1 cellular context compared by ENCODE assay signal in the genomic region with DNA sequence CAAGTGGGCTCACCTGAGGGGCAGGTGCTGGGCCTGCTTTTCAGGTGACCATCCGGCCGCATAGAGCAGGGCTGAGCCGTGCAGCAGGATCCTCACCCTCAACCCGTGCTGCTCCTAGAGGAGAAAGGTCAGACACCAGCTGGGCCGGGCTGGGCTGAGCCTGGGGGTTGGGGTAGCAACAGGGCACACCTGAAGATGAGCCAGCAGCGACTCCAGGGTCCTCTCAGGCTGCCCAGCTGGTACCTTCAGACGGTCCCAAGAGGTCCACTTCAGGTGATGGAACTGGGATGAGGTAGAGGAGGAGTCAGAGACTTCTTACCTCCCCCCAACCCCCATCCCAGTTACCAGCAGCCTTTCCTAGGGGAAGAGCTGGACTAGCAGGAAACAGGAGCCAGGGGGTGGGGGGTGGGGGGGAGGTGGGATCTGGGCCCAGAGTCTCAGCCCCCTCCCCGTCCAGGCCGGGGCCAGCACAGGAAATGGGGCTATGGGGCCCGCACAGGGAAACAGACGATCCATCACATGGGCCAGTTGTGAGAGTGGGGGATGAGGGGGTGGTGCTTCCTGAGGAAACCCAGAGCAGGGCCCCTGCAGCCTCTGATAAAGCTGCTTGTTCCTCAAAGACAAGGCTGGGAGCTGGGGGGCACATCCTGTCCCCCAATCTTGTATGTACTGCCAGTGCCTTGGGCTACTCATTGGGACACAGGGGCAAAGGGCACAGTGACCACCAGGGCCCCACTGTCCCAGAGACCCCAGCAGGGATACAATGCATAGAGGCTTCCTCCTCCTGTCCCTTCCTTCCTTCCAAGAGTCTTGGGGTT.
A peak's percentile ranks its signal among the peaks of the same experiment; 100 is the strongest.
TF ChIP-seq lines count a peak whose summit lies in the region.

No MANE protein-coding gene starts in this region.

TF ChIP-seq in K562, 482 proteins besides CTCF, POLR2A, EP300 and RAD21 (continued from another document and continues in another):
- TF ChIP-seq, protein P1, sequence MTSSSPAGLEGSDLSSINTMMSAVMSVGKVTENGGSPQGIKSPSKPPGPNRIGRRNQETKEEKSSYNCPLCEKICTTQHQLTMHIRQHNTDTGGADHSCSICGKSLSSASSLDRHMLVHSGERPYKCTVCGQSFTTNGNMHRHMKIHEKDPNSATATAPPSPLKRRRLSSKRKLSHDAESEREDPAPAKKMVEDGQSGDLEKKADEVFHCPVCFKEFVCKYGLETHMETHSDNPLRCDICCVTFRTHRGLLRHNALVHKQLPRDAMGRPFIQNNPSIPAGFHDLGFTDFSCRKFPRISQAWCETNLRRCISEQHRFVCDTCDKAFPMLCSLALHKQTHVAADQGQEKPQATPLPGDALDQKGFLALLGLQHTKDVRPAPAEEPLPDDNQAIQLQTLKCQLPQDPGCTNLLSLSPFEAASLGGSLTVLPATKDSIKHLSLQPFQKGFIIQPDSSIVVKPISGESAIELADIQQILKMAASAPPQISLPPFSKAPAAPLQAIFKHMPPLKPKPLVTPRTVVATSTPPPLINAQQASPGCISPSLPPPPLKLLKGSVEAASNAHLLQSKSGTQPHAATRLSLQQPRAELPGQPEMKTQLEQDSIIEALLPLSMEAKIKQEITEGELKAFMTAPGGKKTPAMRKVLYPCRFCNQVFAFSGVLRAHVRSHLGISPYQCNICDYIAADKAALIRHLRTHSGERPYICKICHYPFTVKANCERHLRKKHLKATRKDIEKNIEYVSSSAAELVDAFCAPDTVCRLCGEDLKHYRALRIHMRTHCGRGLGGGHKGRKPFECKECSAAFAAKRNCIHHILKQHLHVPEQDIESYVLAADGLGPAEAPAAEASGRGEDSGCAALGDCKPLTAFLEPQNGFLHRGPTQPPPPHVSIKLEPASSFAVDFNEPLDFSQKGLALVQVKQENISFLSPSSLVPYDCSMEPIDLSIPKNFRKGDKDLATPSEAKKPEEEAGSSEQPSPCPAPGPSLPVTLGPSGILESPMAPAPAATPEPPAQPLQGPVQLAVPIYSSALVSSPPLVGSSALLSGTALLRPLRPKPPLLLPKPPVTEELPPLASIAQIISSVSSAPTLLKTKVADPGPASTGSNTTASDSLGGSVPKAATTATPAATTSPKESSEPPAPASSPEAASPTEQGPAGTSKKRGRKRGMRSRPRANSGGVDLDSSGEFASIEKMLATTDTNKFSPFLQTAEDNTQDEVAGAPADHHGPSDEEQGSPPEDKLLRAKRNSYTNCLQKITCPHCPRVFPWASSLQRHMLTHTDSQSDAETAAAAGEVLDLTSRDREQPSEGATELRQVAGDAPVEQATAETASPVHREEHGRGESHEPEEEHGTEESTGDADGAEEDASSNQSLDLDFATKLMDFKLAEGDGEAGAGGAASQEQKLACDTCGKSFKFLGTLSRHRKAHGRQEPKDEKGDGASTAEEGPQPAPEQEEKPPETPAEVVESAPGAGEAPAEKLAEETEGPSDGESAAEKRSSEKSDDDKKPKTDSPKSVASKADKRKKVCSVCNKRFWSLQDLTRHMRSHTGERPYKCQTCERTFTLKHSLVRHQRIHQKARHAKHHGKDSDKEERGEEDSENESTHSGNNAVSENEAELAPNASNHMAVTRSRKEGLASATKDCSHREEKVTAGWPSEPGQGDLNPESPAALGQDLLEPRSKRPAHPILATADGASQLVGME (CRISPR knock-in tag; IDR thresholded peaks at IDR 0.05), result no peak
- TF ChIP-seq ZNF77 (CRISPR knock-in tag; IDR thresholded peaks at IDR 0.05) (no peak), GTF3C2 (IDR thresholded peaks at IDR 0.05; ENCODE audit: borderline replicate concordance, extremely low read depth, insufficient read length) (no peak), EHMT2 (IDR thresholded peaks at IDR 0.05) (no peak), PTRF (tag; IDR thresholded peaks at IDR 0.05) (no peak), PRPF4 (IDR thresholded peaks at IDR 0.05; ENCODE audit: insufficient read depth, low read depth, low read length, poor library complexity, severe bottlenecking) (no peak), GMEB1 (CRISPR knock-in tag; IDR thresholded peaks at IDR 0.05) (no peak), ZNF707 (CRISPR knock-in tag; conservative IDR thresholded peaks at IDR 0.05) (no peak), PTTG1 (tag; IDR thresholded peaks at IDR 0.05; ENCODE audit: low read depth) (no peak), NRF1 (conservative IDR thresholded peaks at IDR 0.05 in 1 of 2, IDR thresholded peaks at IDR 0.05 in 1 of 2) (no peak), ESRRB (CRISPR knock-in tag; IDR thresholded peaks at IDR 0.05; ENCODE audit: borderline replicate concordance) (no peak), CSDE1 (IDR thresholded peaks at IDR 0.05) (no peak), E2F3 (CRISPR knock-in tag; IDR thresholded peaks at IDR 0.05) (no peak), TCFL5 (CRISPR knock-in tag; conservative IDR thresholded peaks at IDR 0.05) (no peak), ZNF785 (CRISPR knock-in tag; IDR thresholded peaks at IDR 0.05) (no peak), GATAD2B (IDR thresholded peaks at IDR 0.05; ENCODE audit: borderline replicate concordance) (0 out of 2 replicates have a peak, but pooled peaks have one; percentile 52), MCM7 (IDR thresholded peaks at IDR 0.05) (no peak), HIVEP1 (CRISPR knock-in tag; IDR thresholded peaks at IDR 0.05) (no peak), ZNF165 (CRISPR knock-in tag; IDR thresholded peaks at IDR 0.05; ENCODE audit: borderline replicate concordance) (no peak), SRSF9 (IDR thresholded peaks at IDR 0.05; ENCODE audit: borderline replicate concordance, low read depth, low read length) (no peak), ZZZ3 (IDR thresholded peaks at IDR 0.05) (no peak), RBM22 (IDR thresholded peaks at IDR 0.05; ENCODE audit: low read depth, low read length, poor library complexity, severe bottlenecking) (no peak), ZC3H11A (IDR thresholded peaks at IDR 0.05; ENCODE audit: low read depth, low read length) (no peak), TRIM28 (IDR thresholded peaks at IDR 0.05) (no peak), ZNF780A (CRISPR knock-in tag; IDR thresholded peaks at IDR 0.05) (no peak), NKRF (IDR thresholded peaks at IDR 0.05; ENCODE audit: borderline replicate concordance) (no peak), TCF3 (CRISPR knock-in tag; IDR thresholded peaks at IDR 0.05) (peak; percentile 69), MNT (conservative IDR thresholded peaks at IDR 0.05) (no peak), ZFP36 (IDR thresholded peaks at IDR 0.05; ENCODE audit: low read depth, low read length, partially characterized antibody) (no peak), FOXK2 (conservative IDR thresholded peaks at IDR 0.05 in 1 of 2, IDR thresholded peaks at IDR 0.05 in 1 of 2; ENCODE audit: low read depth in 2 of 2) (no peak), ZKSCAN8 (CRISPR knock-in tag; IDR thresholded peaks at IDR 0.05) (no peak), HLTF (IDR thresholded peaks at IDR 0.05) (no peak), ZNF444 (CRISPR knock-in tag; IDR thresholded peaks at IDR 0.05) (no peak), ZFPM2 (CRISPR knock-in tag; IDR thresholded peaks at IDR 0.05) (no peak), MAX (CRISPR knock-in tag; IDR thresholded peaks at IDR 0.05) (no peak), SRSF1 (IDR thresholded peaks at IDR 0.05; ENCODE audit: low read depth, low read length) (no peak), USF1 (CRISPR knock-in tag; IDR thresholded peaks at IDR 0.05) (0 out of 2 replicates have a peak, but pooled peaks have one; percentile 20)
- TF ChIP-seq, protein P2, sequence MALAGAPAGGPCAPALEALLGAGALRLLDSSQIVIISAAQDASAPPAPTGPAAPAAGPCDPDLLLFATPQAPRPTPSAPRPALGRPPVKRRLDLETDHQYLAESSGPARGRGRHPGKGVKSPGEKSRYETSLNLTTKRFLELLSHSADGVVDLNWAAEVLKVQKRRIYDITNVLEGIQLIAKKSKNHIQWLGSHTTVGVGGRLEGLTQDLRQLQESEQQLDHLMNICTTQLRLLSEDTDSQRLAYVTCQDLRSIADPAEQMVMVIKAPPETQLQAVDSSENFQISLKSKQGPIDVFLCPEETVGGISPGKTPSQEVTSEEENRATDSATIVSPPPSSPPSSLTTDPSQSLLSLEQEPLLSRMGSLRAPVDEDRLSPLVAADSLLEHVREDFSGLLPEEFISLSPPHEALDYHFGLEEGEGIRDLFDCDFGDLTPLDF (CRISPR knock-in tag; IDR thresholded peaks at IDR 0.05), result no peak
- TF ChIP-seq, protein P3, sequence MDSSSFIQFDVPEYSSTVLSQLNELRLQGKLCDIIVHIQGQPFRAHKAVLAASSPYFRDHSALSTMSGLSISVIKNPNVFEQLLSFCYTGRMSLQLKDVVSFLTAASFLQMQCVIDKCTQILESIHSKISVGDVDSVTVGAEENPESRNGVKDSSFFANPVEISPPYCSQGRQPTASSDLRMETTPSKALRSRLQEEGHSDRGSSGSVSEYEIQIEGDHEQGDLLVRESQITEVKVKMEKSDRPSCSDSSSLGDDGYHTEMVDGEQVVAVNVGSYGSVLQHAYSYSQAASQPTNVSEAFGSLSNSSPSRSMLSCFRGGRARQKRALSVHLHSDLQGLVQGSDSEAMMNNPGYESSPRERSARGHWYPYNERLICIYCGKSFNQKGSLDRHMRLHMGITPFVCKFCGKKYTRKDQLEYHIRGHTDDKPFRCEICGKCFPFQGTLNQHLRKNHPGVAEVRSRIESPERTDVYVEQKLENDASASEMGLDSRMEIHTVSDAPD (CRISPR knock-in tag; IDR thresholded peaks at IDR 0.05), result no peak
- TF ChIP-seq, protein P4, sequence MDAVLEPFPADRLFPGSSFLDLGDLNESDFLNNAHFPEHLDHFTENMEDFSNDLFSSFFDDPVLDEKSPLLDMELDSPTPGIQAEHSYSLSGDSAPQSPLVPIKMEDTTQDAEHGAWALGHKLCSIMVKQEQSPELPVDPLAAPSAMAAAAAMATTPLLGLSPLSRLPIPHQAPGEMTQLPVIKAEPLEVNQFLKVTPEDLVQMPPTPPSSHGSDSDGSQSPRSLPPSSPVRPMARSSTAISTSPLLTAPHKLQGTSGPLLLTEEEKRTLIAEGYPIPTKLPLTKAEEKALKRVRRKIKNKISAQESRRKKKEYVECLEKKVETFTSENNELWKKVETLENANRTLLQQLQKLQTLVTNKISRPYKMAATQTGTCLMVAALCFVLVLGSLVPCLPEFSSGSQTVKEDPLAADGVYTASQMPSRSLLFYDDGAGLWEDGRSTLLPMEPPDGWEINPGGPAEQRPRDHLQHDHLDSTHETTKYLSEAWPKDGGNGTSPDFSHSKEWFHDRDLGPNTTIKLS (IDR thresholded peaks at IDR 0.05; ENCODE audit: borderline replicate concordance, low read depth), result no peak
